ENCODE assay signal across 1 cellular context in genomic region chr3:172213765-172214358, GRCh38.
TF ChIP-seq lines count a peak whose summit lies in the region.

No MANE protein-coding gene starts in this region.

TF ChIP-seq in WTC11, 78 proteins besides CTCF, POLR2A, EP300 and RAD21 (continued from another document):
- TF ChIP-seq ARID4B (CRISPR knock-in tag; IDR thresholded peaks at IDR 0.05; ENCODE audit: borderline replicate concordance): no peak
- TF ChIP-seq JAZF1 (CRISPR knock-in tag; IDR thresholded peaks at IDR 0.05): no peak
- no peak for TF ChIP-seq STAT6 (CRISPR knock-in tag; conservative IDR thresholded peaks at IDR 0.05; ENCODE audit: low read depth)
- TF ChIP-seq FOXJ3 (CRISPR knock-in tag; IDR thresholded peaks at IDR 0.05; ENCODE audit: borderline replicate concordance): no peak
- TF ChIP-seq ZNF281 (CRISPR knock-in tag; IDR thresholded peaks at IDR 0.05): no peak
- TF ChIP-seq ZNF671 (CRISPR knock-in tag; IDR thresholded peaks at IDR 0.05): no peak
- no peak for TF ChIP-seq FOXP1 (CRISPR knock-in tag; IDR thresholded peaks at IDR 0.05; ENCODE audit: borderline replicate concordance)
- no peak for TF ChIP-seq USF1 (CRISPR knock-in tag; IDR thresholded peaks at IDR 0.05)
- TF ChIP-seq USF2 (CRISPR knock-in tag; IDR thresholded peaks at IDR 0.05): no peak
